Comparison of ENCODE assay signal across 8 cellular contexts in the genomic region with DNA sequence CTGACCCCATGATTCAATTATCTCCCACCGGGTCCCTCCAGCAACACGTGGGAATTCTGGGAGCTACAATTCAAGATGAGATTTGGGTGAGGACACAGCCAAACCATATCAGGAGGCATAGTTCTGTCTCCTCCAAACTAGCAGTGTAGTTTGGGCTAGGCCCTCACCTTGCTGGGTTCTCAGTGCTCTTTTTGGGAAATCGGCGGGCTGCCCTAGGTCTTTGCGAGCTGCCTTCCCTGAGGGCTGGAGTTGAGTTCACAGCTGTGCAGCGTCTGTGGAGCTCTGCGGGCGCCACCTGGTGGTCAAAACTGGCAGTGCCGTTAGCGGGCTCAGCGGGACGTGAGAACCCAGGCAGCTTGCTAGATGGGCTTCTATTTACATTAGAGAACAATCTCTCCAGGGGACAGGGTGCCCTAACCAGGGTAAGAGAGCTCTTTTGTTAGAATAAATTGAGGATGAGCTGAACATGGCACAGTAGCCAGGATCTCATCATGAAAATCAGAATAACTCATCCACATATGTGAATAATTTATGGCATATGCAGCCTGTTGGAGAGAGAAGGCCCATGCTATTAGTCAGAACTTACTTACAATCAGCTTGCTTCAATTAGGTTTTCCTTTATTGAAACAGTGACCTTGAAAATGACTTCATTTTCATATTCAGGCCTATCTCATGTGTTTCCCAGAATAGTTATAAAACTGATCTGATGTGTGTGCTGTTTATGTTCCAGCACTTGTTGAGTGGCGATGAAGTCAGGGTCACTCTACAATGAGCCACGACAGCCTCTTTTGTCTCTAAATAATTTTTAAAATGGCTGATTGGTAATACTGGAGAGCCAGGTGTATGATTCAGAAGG.
DNase-seq lines count a peak whose midpoint lies in the region; ATAC-seq and TF ChIP-seq lines count a peak whose summit lies in the region.

No MANE protein-coding gene starts in this region.

- no peaks in the 10 kb centered on the region for H3K27me3 ChIP-seq in BLaER1

- no peak overlapping the region for H3K9ac ChIP-seq in BLaER1

- ATAC-seq in GM19035 (IDR thresholded peaks at IDR 0.05; ENCODE audit: unreplicated experiment) = peak; percentile 98
- ATAC-seq in HG03159 (IDR thresholded peaks at IDR 0.05; ENCODE audit: unreplicated experiment) = peak; percentile 99

- peak overlapping the region; percentile 31 for H3K4me2 ChIP-seq in BLaER1

- H4K20me1 ChIP-seq in BLaER1 = no peaks in the 10 kb centered on the region

- TF ChIP-seq CTCF in cardiac fibroblast (IDR thresholded peaks at IDR 0.05; ENCODE audit: low read depth, low read length) = peak; percentile 98

- H3K36me3 ChIP-seq in BLaER1 = no peaks in the 10 kb centered on the region

- H3K4me1 ChIP-seq in BLaER1 = peaks cover 4% of the 10 kb centered on the region; the same call in 1 of the 2 replicates

- no peak overlapping the region for H3K4me3 ChIP-seq in BLaER1
- no peak overlapping the region for H3K4me3 ChIP-seq in cardiac fibroblast (replicated peaks in 1 of 2; ENCODE audit: low read depth in 2 of 2, low read length in 2 of 2)

- peak; percentile 68 for DNase-seq in NCI-H2227 treated with DMSO at 0.1 percent for 48 hours (lab: John Stamatoyannopoulos, UW)
- peak; percentile 74 to 95 (median 87) for DNase-seq in activated CD4-positive, CD25-positive, alpha-beta regulatory T cell (lab: John Stamatoyannopoulos, UW)
- peak; percentile 87 to 89 for DNase-seq in cardiac fibroblast (ENCODE audit: low read depth in 2 of 2)
- DNase-seq in left kidney (ENCODE audit: low read depth, low spot score) = peak; percentile 91
- DNase-seq in stimulated activated CD4-positive, alpha-beta T cell treated with anti-CD3 and anti-CD28 coated beads, Interleukin-4, amount 100 ng/mL, for 1 hour = peak; percentile 89

- H3K27ac ChIP-seq in BLaER1 = no peak overlapping the region

- no peaks in the 10 kb centered on the region for H3K9me3 ChIP-seq in BLaER1
